In the genomic region with DNA sequence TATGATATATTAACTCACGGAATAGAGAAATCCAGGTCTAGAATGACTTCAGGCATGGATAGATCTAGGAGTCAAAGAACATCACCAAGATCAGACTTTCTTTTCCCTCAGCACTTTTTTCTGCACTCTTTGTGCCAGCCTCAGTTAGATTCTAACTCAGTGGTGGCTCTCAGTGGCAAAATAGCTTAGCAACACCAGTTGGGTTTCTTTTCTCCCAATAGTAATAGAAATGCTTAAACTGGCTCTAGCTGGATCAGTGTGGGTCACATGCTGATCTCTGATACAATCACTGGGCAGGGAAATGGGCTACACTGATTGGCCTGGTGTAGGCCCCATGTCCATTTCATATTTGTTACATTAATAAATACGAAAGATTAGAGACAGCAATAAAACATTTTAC, we compare ENCODE assay signal across 14 cellular contexts. TPM values are rescaled to one million over a fixed set of nuclear protein-coding genes. Genes with fewer than 3 reads are reported as not detected.
DNase-seq lines count a peak whose midpoint lies in the region; TF ChIP-seq lines count a peak whose summit lies in the region.
"Had no signal": no experiment of that assay in that cellular context is flagged by ENCODE, and none has a peak within 500 bp of the region (broad histone marks: within the 10 kb centered on the region; RNA-seq: fewer than 3 reads in every experiment).

No MANE protein-coding gene starts in this region.

- CTCF ChIA-PET in BJ (lab: Yijun Ruan, JAX): interaction anchor here (1.5 kb wide), 1 partner anchor 220 kb away, joined by 7 read pairs; no protein-coding TSS in a partner anchor

- H3K36me3 ChIP-seq in BJ (ENCODE audit: control insufficient read depth, insufficient read depth, low read length) (no peaks in the 10 kb centered on the region), HAP-1 (replicated peaks) (no peaks in the 10 kb centered on the region), ascending aorta (no peaks in the 10 kb centered on the region)
- H3K36me3 ChIP-seq: adrenal gland, upper lobe of right lung had no signal

- DNase-seq in BJ (ENCODE audit: low read depth) (no peak), HAP-1 (ENCODE audit: low spot score in 2 of 2) (peak; percentile 15 to 29), pulmonary artery endothelial cell (ENCODE audit: low read depth, low spot score) (peak; percentile 13), ascending aorta (ENCODE audit: low spot score in 2 of 2) (no peak), foreskin melanocyte (no peak), NCI-H69 (lab: John Stamatoyannopoulos, UW) (no peak)
- DNase-seq in stimulated activated CD4-positive, alpha-beta T cell treated with anti-CD3 and anti-CD28 coated beads, Interleukin-4, amount 100 ng/mL, for 24 hours: no peak
- DNase-seq: ACHN; activated CD8-positive, alpha-beta T cell treated with anti-CD3 and anti-CD28 coated beads for 36 hours; NCI-H226; upper lobe of right lung had no signal

- H3K4me3 ChIP-seq in BJ (ENCODE audit: low read depth, low read length) (no peak overlapping the region), HAP-1 (no peak overlapping the region), ascending aorta (no peak overlapping the region)
- H3K4me3 ChIP-seq: adrenal gland, upper lobe of right lung had no signal

- H3K27me3 ChIP-seq in BJ (ENCODE audit: control insufficient read depth, insufficient read depth, low read length) (no peaks in the 10 kb centered on the region; the same call in 1 of the 2 replicates), HAP-1 (ENCODE audit: low read depth) (no peaks in the 10 kb centered on the region), ascending aorta (no peaks in the 10 kb centered on the region)
- H3K27me3 ChIP-seq: adrenal gland, upper lobe of right lung had no signal

- intact Hi-C loops in ascending aorta (cut with DNase I): no loop called here

- in situ Hi-C loops in HAP-1 (cut with MboI; ENCODE audit: low sequenced_read_pairs): no loop called here

- TF ChIP-seq CTCF in BJ (IDR thresholded peaks at IDR 0.05; ENCODE audit: insufficient read depth, low read depth, low read length) (0 out of 2 replicates have a peak, but pooled peaks have one; percentile 7), ascending aorta (IDR thresholded peaks at IDR 0.05) (no peak)

- H3K27ac ChIP-seq in cingulate gyrus (ENCODE audit: low read depth, low read length) (peak overlapping the region; percentile 47), ascending aorta (no peak overlapping the region)
- H3K27ac ChIP-seq: adrenal gland, KMS-11, upper lobe of right lung had no signal

- H3K9me3 ChIP-seq in HAP-1 (no peaks in the 10 kb centered on the region), ascending aorta (no peaks in the 10 kb centered on the region)
- H3K9me3 ChIP-seq: adrenal gland, upper lobe of right lung had no signal

- POLR2A ChIA-PET in BJ (lab: Charles Lee): no interaction called here

- H3K4me1 ChIP-seq in HAP-1 (peaks cover 2% of the 10 kb centered on the region; the same call in 1 of the 2 replicates), ascending aorta (no peaks in the 10 kb centered on the region)
- H3K4me1 ChIP-seq: adrenal gland, upper lobe of right lung had no signal

RNA-seq across cellular contexts. Expression of a gene that starts 44.2 kb away (rescaled TPM):
- polyA plus RNA-seq in BJ (2011; rRNA removed): 15.5 and 20.0 TPM in 2 replicates
- polyA minus RNA-seq in BJ (2011; rRNA and poly(A)+ RNA removed): 32.4 and 33.1 TPM in 2 replicates
- total RNA-seq in pulmonary artery endothelial cell (68.3 and 70.8 TPM in 2 replicates), ascending aorta (7.9 TPM)

RNA-seq across cellular contexts. Expression of a gene that starts 49.5 kb away (rescaled TPM):
- polyA plus RNA-seq in BJ (2011; rRNA removed): 0.75 and 1.3 TPM in 2 replicates
- 0.93 and 1.5 TPM in 2 replicates for polyA minus RNA-seq in BJ (2011; rRNA and poly(A)+ RNA removed)
- 105 and 115 TPM in 2 replicates for total RNA-seq in pulmonary artery endothelial cell
- 75.4 TPM for total RNA-seq in ascending aorta

Comparison
In these comparisons a context has a peak if more than half of its experiments do, and no peak if none do; other contexts are left out.
1. DNase-seq: peak in HAP-1 (2 of 2) and pulmonary artery endothelial cell (single experiment); none in BJ (single experiment), stimulated activated CD4-positive, alpha-beta T cell treated with anti-CD3 and anti-CD28 coated beads, Interleukin-4, amount 100 ng/mL, for 24 hours (single experiment), ascending aorta (0 of 2), foreskin melanocyte (single experiment) and NCI-H69 (single experiment).